8 cellular contexts compared by ENCODE assay signal in the genomic region with DNA sequence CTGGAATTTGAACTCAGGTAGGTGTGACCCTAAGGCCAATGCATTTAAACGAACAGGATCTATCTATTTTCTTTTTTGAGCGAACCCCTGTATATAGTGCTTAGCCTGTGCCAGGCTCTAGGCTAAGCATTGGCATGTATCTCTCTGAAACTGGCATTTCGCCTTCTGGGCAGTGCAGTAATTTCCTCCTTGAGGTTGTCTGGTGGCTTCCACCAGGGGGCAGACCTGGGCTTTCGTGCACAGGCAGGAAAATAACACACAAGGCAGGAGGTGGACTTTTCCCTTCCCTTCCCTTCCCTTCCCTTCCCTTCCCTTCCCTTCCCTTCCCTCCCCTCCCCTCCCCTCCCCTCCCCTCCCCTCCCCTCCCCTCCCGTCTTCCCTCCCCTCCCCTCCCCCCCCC.
A peak's percentile ranks its signal among the peaks of the same experiment; 100 is the strongest.
DNase-seq lines count a peak whose midpoint lies in the region; ATAC-seq and TF ChIP-seq lines count a peak whose summit lies in the region.

No MANE protein-coding gene starts in this region.

- no peak overlapping the region for H3K4me3 ChIP-seq in cardiac fibroblast (replicated peaks in 1 of 2; ENCODE audit: low read depth in 2 of 2, low read length in 2 of 2)

- DNase-seq in DMS 273 (lab: John Stamatoyannopoulos, UW; ENCODE audit: unreplicated experiment) (peak; percentile 77), DMS 273 treated with DMSO at 0.1 percent for 48 hours (lab: John Stamatoyannopoulos, UW) (no peak), NCI-H2107 (lab: John Stamatoyannopoulos, UW) (peak; percentile 13), cardiac fibroblast (ENCODE audit: low read depth in 2 of 2) (peak; percentile 65 to 77), kidney glomerular epithelial cell (lab: John Stamatoyannopoulos, UW) (peak; percentile 50)
- DNase-seq in activated CD4-positive, CD25-positive, alpha-beta regulatory T cell (lab: John Stamatoyannopoulos, UW): peak; percentile 59 to 72 (median 70)
- DNase-seq in stimulated activated CD4-positive, alpha-beta T cell treated with anti-CD3 and anti-CD28 coated beads, Interleukin-2, amount 100 ng/mL, for 24 hours: peak; percentile 87

- no peak for ATAC-seq in GM21723 (IDR thresholded peaks at IDR 0.05; ENCODE audit: unreplicated experiment)

- peak; percentile 79 for TF ChIP-seq CTCF in cardiac fibroblast (IDR thresholded peaks at IDR 0.05; ENCODE audit: low read depth, low read length)
